In the genomic region with DNA sequence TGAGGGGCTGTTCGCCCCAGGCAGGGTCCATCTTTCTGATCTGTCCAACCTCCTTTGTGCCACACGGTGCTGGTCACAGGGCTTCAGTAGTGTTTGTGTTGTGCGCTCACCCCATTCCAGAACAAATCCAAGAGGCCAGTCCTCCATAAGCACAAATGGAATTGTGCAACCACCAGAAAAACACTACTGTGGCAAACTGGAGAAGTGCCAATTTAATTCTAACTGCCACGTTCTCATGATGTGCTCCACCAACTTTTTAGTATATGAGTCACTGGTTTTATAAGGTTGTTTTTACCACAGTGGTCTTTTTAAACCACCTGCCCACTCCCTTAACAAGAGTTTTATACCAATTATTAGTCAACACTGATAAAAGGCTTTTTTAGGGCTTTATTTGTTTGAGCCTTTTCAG, we compare ENCODE assay signal across 11 cellular contexts.
DNase-seq lines count a peak whose midpoint lies in the region; ATAC-seq, FAIRE-seq and TF ChIP-seq lines count a peak whose summit lies in the region.
"Had no signal": no experiment of that assay in that cellular context is flagged by ENCODE, and none has a peak within 500 bp of the region (broad histone marks: within the 10 kb centered on the region; RNA-seq: fewer than 3 reads in every experiment).

No MANE protein-coding gene starts in this region.

- CTCF ChIA-PET in SK-N-SH (lab: Yijun Ruan, JAX): no interaction called here
- CTCF ChIA-PET in activated CD8-positive, alpha-beta T cell treated with anti-CD3 and anti-CD28 coated beads for 36 hours (lab: Charles Lee): no interaction called here

- no peak for ATAC-seq in SK-N-SH treated with all-trans-retinoic acid at 6 μM for 48 hours
- ATAC-seq in pancreas: no peak
- no peak for ATAC-seq in activated CD8-positive, alpha-beta T cell treated with anti-CD3 and anti-CD28 coated beads for 36 hours

- no peaks in the 10 kb centered on the region for H4K20me1 ChIP-seq in SK-N-SH (ENCODE audit: insufficient read depth)
- H4K20me1 ChIP-seq in OCI-LY1 (ENCODE audit: insufficient read depth, low read length): no peaks in the 10 kb centered on the region

- no peak overlapping the region for H3K4me3 Mint-ChIP-seq in activated CD8-positive, alpha-beta T cell treated with anti-CD3 and anti-CD28 coated beads for 36 hours
- H3K4me3 Mint-ChIP-seq: CD14-positive monocyte had no signal

- no peaks in the 10 kb centered on the region for H3K9me2 ChIP-seq in SK-N-SH
- H3K9me2 ChIP-seq in OCI-LY1 (ENCODE audit: low read depth, low read length): no peaks in the 10 kb centered on the region

- no peaks in the 10 kb centered on the region for H3K4me1 Mint-ChIP-seq in activated CD8-positive, alpha-beta T cell treated with anti-CD3 and anti-CD28 coated beads for 36 hours (ENCODE audit: low read depth)
- H3K4me1 Mint-ChIP-seq: CD14-positive monocyte had no signal

- 83% methylated on average over 4 of the region's 4 CpGs for WGBS in SK-N-SH (ENCODE audit: low lambda C conversion rate)
- 70% methylated on average over 4 of the region's 4 CpGs for WGBS in urinary bladder
- WGBS in pancreas, 2 donors: 52 to 80% methylated on average over 4 of the region's 4 CpGs

- no peak for TF ChIP-seq EP300 in SK-N-SH (IDR thresholded peaks at IDR 0.05; ENCODE audit: borderline replicate concordance in 1 of 2, low read depth in 1 of 2, low read length in 1 of 2)

- H3K27me3 ChIP-seq in SK-N-SH (ENCODE audit: insufficient read depth) (no peaks in the 10 kb centered on the region), OCI-LY1 (ENCODE audit: insufficient read depth, low read length) (no peaks in the 10 kb centered on the region), pancreas (no peaks in the 10 kb centered on the region)

- H3K4me3 ChIP-seq in SK-N-SH (ENCODE audit: low read depth in 2 of 2, low read length in 1 of 2) (no peak overlapping the region), OCI-LY1 (ENCODE audit: low read depth, low read length, poor library complexity, severe bottlenecking) (no peak overlapping the region), urinary bladder (ENCODE audit: low read depth, low read length) (no peak overlapping the region), pancreas (no peak overlapping the region)

- TF ChIP-seq CTCF in SK-N-SH (IDR thresholded peaks at IDR 0.05) (no peak), OCI-LY1 (IDR thresholded peaks at IDR 0.05; ENCODE audit: low read length) (no peak), pancreas (IDR thresholded peaks at IDR 0.05) (no peak)
- TF ChIP-seq CTCF in activated CD8-positive, alpha-beta T cell treated with anti-CD3 and anti-CD28 coated beads for 36 hours (IDR thresholded peaks at IDR 0.05): no peak

- H3K27ac ChIP-seq in SK-N-SH (ENCODE audit: low read depth in 2 of 2, low read length in 1 of 2) (peak overlapping the region in 1 of 2 experiments; percentile 2; a peak in 1 of 4 replicates), OCI-LY1 (ENCODE audit: low read depth, low read length, poor library complexity, severe bottlenecking) (peak overlapping the region; percentile 77), urinary bladder (ENCODE audit: low read depth) (peak overlapping the region; percentile 50), pancreas (no peak overlapping the region)

- H3K9me3 ChIP-seq in SK-N-SH (no peaks in the 10 kb centered on the region), OCI-LY1 (ENCODE audit: low read length) (no peaks in the 10 kb centered on the region), pancreas (no peaks in the 10 kb centered on the region)

- intact Hi-C loops in pancreas (cut with DNase I): no loop called here
- intact Hi-C loops in activated CD8-positive, alpha-beta T cell treated with anti-CD3 and anti-CD28 coated beads for 36 hours (cut with micrococcal nuclease): no loop called here

- H3K4me1 ChIP-seq in SK-N-SH (ENCODE audit: control insufficient read depth in 1 of 2, insufficient read depth in 2 of 2, low read depth in 1 of 2, low read length in 1 of 2) (peaks cover 0 to 5% of the 10 kb centered on the region in 2 experiments; a peak in 1 of 4 replicates), OCI-LY1 (ENCODE audit: insufficient read depth, low read length, severe bottlenecking) (peaks cover 32% of the 10 kb centered on the region), urinary bladder (ENCODE audit: insufficient read depth) (no peaks in the 10 kb centered on the region), pancreas (no peaks in the 10 kb centered on the region)

- no peak for FAIRE-seq in pancreas (lab: Jason Lieb, UNC)
- FAIRE-seq: endometrium had no signal

- POLR2A ChIA-PET in SK-N-SH (lab: Yijun Ruan, JAX): no interaction called here
- POLR2A ChIA-PET in activated CD8-positive, alpha-beta T cell treated with anti-CD3 and anti-CD28 coated beads for 36 hours (lab: Charles Lee): no interaction called here

- no peaks in the 10 kb centered on the region for H3K79me2 ChIP-seq in SK-N-SH (ENCODE audit: insufficient read depth)
- no peaks in the 10 kb centered on the region for H3K79me2 ChIP-seq in OCI-LY1 (ENCODE audit: insufficient read depth, low read length)

- no peak overlapping the region for H3K27ac Mint-ChIP-seq in activated CD8-positive, alpha-beta T cell treated with anti-CD3 and anti-CD28 coated beads for 36 hours
- H3K27ac Mint-ChIP-seq: CD14-positive monocyte had no signal

- H2AFZ ChIP-seq in SK-N-SH (ENCODE audit: low read depth) (no peak overlapping the region), OCI-LY1 (ENCODE audit: low read length) (0 out of 2 replicates have a peak overlapping the region, but pooled peaks have one; percentile 25)

- H3K36me3 ChIP-seq in SK-N-SH (replicated peaks in 1 of 2; ENCODE audit: control insufficient read depth in 1 of 2, insufficient read depth in 2 of 2, low read length in 1 of 2) (peaks cover 22 to 26% of the 10 kb centered on the region in 2 experiments), OCI-LY1 (ENCODE audit: insufficient read depth, low read length) (no peaks in the 10 kb centered on the region), urinary bladder (ENCODE audit: insufficient read depth) (peaks cover 2% of the 10 kb centered on the region), pancreas (no peaks in the 10 kb centered on the region)

- H3K36me3 Mint-ChIP-seq in activated CD8-positive, alpha-beta T cell treated with anti-CD3 and anti-CD28 coated beads for 36 hours (ENCODE audit: low read depth): no peaks in the 10 kb centered on the region
- H3K36me3 Mint-ChIP-seq: CD14-positive monocyte had no signal

- peaks cover 1% of the 10 kb centered on the region for H3K9me3 Mint-ChIP-seq in activated CD8-positive, alpha-beta T cell treated with anti-CD3 and anti-CD28 coated beads for 36 hours

- TF ChIP-seq RAD21 in SK-N-SH (IDR thresholded peaks at IDR 0.05; ENCODE audit: low read length): no peak

- H3K9ac ChIP-seq in SK-N-SH (no peak overlapping the region), OCI-LY1 (ENCODE audit: low read length) (no peak overlapping the region; the same call in 1 of the 2 replicates)

- DNase-seq in SK-N-SH (no peak), fibroblast of peridontal ligament (ENCODE audit: extremely low read depth) (peak; percentile 80), pancreas (no peak)
- no peak for DNase-seq in activated CD8-positive, alpha-beta T cell treated with anti-CD3 and anti-CD28 coated beads for 36 hours
- DNase-seq in activated CD4-positive, alpha-beta T cell treated with anti-CD3 and anti-CD28 coated beads for 1 hour: no peak
- DNase-seq: activated CD8-positive, alpha-beta memory T cell treated with anti-CD3 and anti-CD28 coated beads, Interleukin-2, amount 50 U/mL, for 4 hours had no signal

- H3K4me2 ChIP-seq in SK-N-SH (no peak overlapping the region), OCI-LY1 (ENCODE audit: low read length) (peak overlapping the region; percentile 32; the same call in 1 of the 2 replicates)

- no peaks in the 10 kb centered on the region for H3K27me3 Mint-ChIP-seq in activated CD8-positive, alpha-beta T cell treated with anti-CD3 and anti-CD28 coated beads for 36 hours

- peaks cover 4% of the 10 kb centered on the region for H3F3A ChIP-seq in SK-N-SH (replicated peaks; ENCODE audit: insufficient read depth)
- no peaks in the 10 kb centered on the region for H3F3A ChIP-seq in OCI-LY1 (ENCODE audit: insufficient read depth, low read length)

TF ChIP-seq in SK-N-SH, 30 proteins besides CTCF, POLR2A, EP300 and RAD21 (continues in another document):
- TF ChIP-seq NRF1 (IDR thresholded peaks at IDR 0.05; ENCODE audit: low read depth, low read length) (no peak), EZH2phosphoT487 (IDR thresholded peaks at IDR 0.05; ENCODE audit: borderline replicate concordance, low read depth) (no peak), TEAD4 (IDR thresholded peaks at IDR 0.05; ENCODE audit: borderline replicate concordance, insufficient read depth) (no peak), MXI1 (IDR thresholded peaks at IDR 0.05; ENCODE audit: low read depth, low read length) (no peak), RXRA (IDR thresholded peaks at IDR 0.05; ENCODE audit: borderline replicate concordance, low read depth) (no peak), FOXM1 (IDR thresholded peaks at IDR 0.05; ENCODE audit: low read depth) (no peak)
- TF ChIP-seq, protein P1, sequence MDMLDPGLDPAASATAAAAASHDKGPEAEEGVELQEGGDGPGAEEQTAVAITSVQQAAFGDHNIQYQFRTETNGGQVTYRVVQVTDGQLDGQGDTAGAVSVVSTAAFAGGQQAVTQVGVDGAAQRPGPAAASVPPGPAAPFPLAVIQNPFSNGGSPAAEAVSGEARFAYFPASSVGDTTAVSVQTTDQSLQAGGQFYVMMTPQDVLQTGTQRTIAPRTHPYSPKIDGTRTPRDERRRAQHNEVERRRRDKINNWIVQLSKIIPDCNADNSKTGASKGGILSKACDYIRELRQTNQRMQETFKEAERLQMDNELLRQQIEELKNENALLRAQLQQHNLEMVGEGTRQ (IDR thresholded peaks at IDR 0.05; ENCODE audit: borderline replicate concordance, low read depth, low read length): no peak

TF ChIP-seq in SK-N-SH treated with all-trans-retinoic acid at 6 μM for 48 hours, 23 proteins besides CTCF, POLR2A, EP300 and RAD21 (continues in another document):
- TF ChIP-seq RARB (CRISPR knock-in tag; IDR thresholded peaks at IDR 0.05) (no peak), GLIS3 (CRISPR knock-in tag; IDR thresholded peaks at IDR 0.05) (no peak)

Comparison
In these comparisons a context has a peak if more than half of its experiments do, and no peak if none do; other contexts are left out.
1. H3K27ac ChIP-seq: peak in OCI-LY1 (single experiment) and urinary bladder (single experiment); none in pancreas (0 of 4).